ENCODE assay signal across 1 cellular context in genomic region chr19:17932485-17933338, GRCh38.
TF ChIP-seq lines count a peak whose summit lies in the region.

TSS of gene CCDC124 (plus strand) at chr19:17933015. CDS start at chr19:17936421, 3,406 bp downstream.

TF ChIP-seq in HepG2, 621 proteins besides CTCF, POLR2A, EP300 and RAD21 (continued from another document and continues in another):
- no peak for TF ChIP-seq BRCA1 (CRISPR knock-in tag; IDR thresholded peaks at IDR 0.05)
- TF ChIP-seq ZBTB4 (CRISPR knock-in tag; IDR thresholded peaks at IDR 0.05; ENCODE audit: borderline replicate concordance), result no peak
- TF ChIP-seq ZMYM2 (CRISPR knock-in tag; IDR thresholded peaks at IDR 0.05), result peak; percentile 94
- TF ChIP-seq BORCS8-MEF2B (CRISPR knock-in tag; IDR thresholded peaks at IDR 0.05), result no peak
- TF ChIP-seq GATA4 (IDR thresholded peaks at IDR 0.05; ENCODE audit: borderline replicate concordance, low read depth), result 0 out of 2 replicates have a peak, but pooled peaks have one; percentile 29
- no peak for TF ChIP-seq IRF1 (CRISPR knock-in tag; IDR thresholded peaks at IDR 0.05; ENCODE audit: low read depth)
- peak; percentile 72 for TF ChIP-seq ZNF556 (CRISPR knock-in tag; IDR thresholded peaks at IDR 0.05; ENCODE audit: borderline replicate concordance)
- TF ChIP-seq ZNF639 (CRISPR knock-in tag; conservative IDR thresholded peaks at IDR 0.05), result peak; percentile 50; the same call in 1 of the 2 replicates
- no peak for TF ChIP-seq ISX (CRISPR knock-in tag; conservative IDR thresholded peaks at IDR 0.05)
- no peak for TF ChIP-seq ZFP36 (IDR thresholded peaks at IDR 0.05; ENCODE audit: borderline replicate concordance, low read depth, low read length, partially characterized antibody)
- TF ChIP-seq HMGXB4 (CRISPR knock-in tag; IDR thresholded peaks at IDR 0.05; ENCODE audit: borderline replicate concordance in 1 of 2, low read depth in 1 of 2), result peak; percentile 75 to 88
- peak; percentile 61 for TF ChIP-seq MED8 (CRISPR knock-in tag; IDR thresholded peaks at IDR 0.05; ENCODE audit: insufficient replicate concordance)
- TF ChIP-seq GTF2F1 (IDR thresholded peaks at IDR 0.05; ENCODE audit: low read length), result no peak
- peak; percentile 88 for TF ChIP-seq KAT7 (CRISPR knock-in tag; IDR thresholded peaks at IDR 0.05; ENCODE audit: borderline replicate concordance)
- TF ChIP-seq TFE3 (CRISPR knock-in tag; IDR thresholded peaks at IDR 0.05), result peak; percentile 48; the same call in 1 of the 2 replicates
- peak; percentile 37; the same call in 1 of the 2 replicates for TF ChIP-seq SRY (CRISPR knock-in tag; IDR thresholded peaks at IDR 0.05)
- peak; percentile 100 for TF ChIP-seq HOXA3 (CRISPR knock-in tag; IDR thresholded peaks at IDR 0.05)
- no peak; the same call in 1 of the 2 replicates for TF ChIP-seq REPIN1 (CRISPR knock-in tag; IDR thresholded peaks at IDR 0.05; ENCODE audit: borderline replicate concordance, low read depth)
- TF ChIP-seq ZNF800 (CRISPR knock-in tag; IDR thresholded peaks at IDR 0.05), result peak; percentile 67; the same call in 1 of the 2 replicates
- peak; percentile 93 for TF ChIP-seq ZNF335 (CRISPR knock-in tag; IDR thresholded peaks at IDR 0.05)
- TF ChIP-seq THAP9 (CRISPR knock-in tag; IDR thresholded peaks at IDR 0.05; ENCODE audit: borderline replicate concordance), result peak; percentile 97
- peak; percentile 20; the same call in 1 of the 2 replicates for TF ChIP-seq IRX3 (CRISPR knock-in tag; IDR thresholded peaks at IDR 0.05; ENCODE audit: borderline replicate concordance, low read depth)
- TF ChIP-seq ZNF317 (CRISPR knock-in tag; IDR thresholded peaks at IDR 0.05), result 0 out of 2 replicates have a peak, but pooled peaks have one; percentile 63
- no peak for TF ChIP-seq ZNF552 (CRISPR knock-in tag; IDR thresholded peaks at IDR 0.05; ENCODE audit: borderline replicate concordance)
- no peak for TF ChIP-seq ZFAT (CRISPR knock-in tag; conservative IDR thresholded peaks at IDR 0.05)
- peak; percentile 100 for TF ChIP-seq CREB1 (IDR thresholded peaks at IDR 0.05)
- TF ChIP-seq CREB1 (CRISPR knock-in tag; IDR thresholded peaks at IDR 0.05), result peak; percentile 100
- peak; percentile 5; the same call in 1 of the 2 replicates for TF ChIP-seq ATF3 (CRISPR knock-in tag; IDR thresholded peaks at IDR 0.05)
- peak; percentile 63 for TF ChIP-seq UBTF (CRISPR knock-in tag; IDR thresholded peaks at IDR 0.05)
- TF ChIP-seq ZNF772 (CRISPR knock-in tag; IDR thresholded peaks at IDR 0.05), result peak; percentile 65
- no peak for TF ChIP-seq SOX13 (IDR thresholded peaks at IDR 0.05)
- peak in 1 of 2 experiments; percentile 60; a peak in 1 of 4 replicates for TF ChIP-seq SOX13 (CRISPR knock-in tag; conservative IDR thresholded peaks at IDR 0.05 in 1 of 2, IDR thresholded peaks at IDR 0.05 in 1 of 2)
- peak; percentile 39; the same call in 1 of the 2 replicates for TF ChIP-seq NFYB (CRISPR knock-in tag; IDR thresholded peaks at IDR 0.05)
- peak; percentile 42; the same call in 1 of the 2 replicates for TF ChIP-seq ZNF878 (CRISPR knock-in tag; IDR thresholded peaks at IDR 0.05)
- TF ChIP-seq DMAP1 (CRISPR knock-in tag; IDR thresholded peaks at IDR 0.05), result peak; percentile 99
- TF ChIP-seq RARA (CRISPR knock-in tag; IDR thresholded peaks at IDR 0.05), result peak; percentile 28; the same call in 1 of the 2 replicates
- TF ChIP-seq HIC2 (CRISPR knock-in tag; IDR thresholded peaks at IDR 0.05; ENCODE audit: low read depth), result peak; percentile 57; the same call in 1 of the 2 replicates
- TF ChIP-seq HOXA5 (CRISPR knock-in tag; IDR thresholded peaks at IDR 0.05), result peak; percentile 76
